14 cellular contexts compared by ENCODE assay signal in the genomic region with DNA sequence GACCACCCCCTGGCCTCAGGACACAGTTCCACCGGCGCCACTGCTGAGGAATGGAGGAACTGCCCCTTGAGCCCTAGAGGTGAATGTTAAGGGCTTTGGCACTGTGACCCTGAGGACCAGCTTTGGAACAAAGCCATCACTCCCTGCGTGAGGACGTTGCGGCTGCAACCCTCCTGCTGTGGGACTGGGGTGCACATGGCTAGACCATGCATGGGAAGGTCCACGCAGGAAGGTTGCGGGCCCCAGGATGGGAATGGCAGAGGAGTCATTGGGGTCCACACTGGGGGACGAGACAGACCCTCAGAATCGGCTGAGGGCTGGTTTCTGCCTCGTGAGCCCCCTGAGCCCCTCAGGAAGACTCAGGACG. TPM values are rescaled to one million over a fixed set of nuclear protein-coding genes. Genes with fewer than 3 reads are reported as not detected.
DNase-seq lines count a peak whose midpoint lies in the region; ATAC-seq and TF ChIP-seq lines count a peak whose summit lies in the region.
"Had no signal": no experiment of that assay in that cellular context is flagged by ENCODE, and none has a peak within 500 bp of the region (broad histone marks: within the 10 kb centered on the region; RNA-seq: fewer than 3 reads in every experiment).

No MANE protein-coding gene starts in this region.

- H3K4me3 ChIP-seq in left ventricle myocardium inferior = no peak overlapping the region

- H3K4me3 Mint-ChIP-seq in T-helper 17 cell (peak overlapping the region; percentile 41), neural crest cell (peak overlapping the region; percentile 76)

- ATAC-seq in Right ventricle myocardium superior (ENCODE audit: poor library complexity) = no peak
- ATAC-seq in T-helper 17 cell = no peak
- ATAC-seq in HG02610 (IDR thresholded peaks at IDR 0.05; ENCODE audit: unreplicated experiment) = no peak

- H3K4me1 Mint-ChIP-seq in T-helper 17 cell (peaks cover 14% of the 10 kb centered on the region), neural crest cell (peaks cover 5% of the 10 kb centered on the region)

- H3K4me1 ChIP-seq in left ventricle myocardium inferior = peaks cover 68% of the 10 kb centered on the region

- H3K27me3 ChIP-seq in left ventricle myocardium inferior (ENCODE audit: low read depth) = no peaks in the 10 kb centered on the region
- H3K27me3 ChIP-seq: BE2C had no signal

- no peak for TF ChIP-seq CTCF in left ventricle myocardium inferior (IDR thresholded peaks at IDR 0.05; ENCODE audit: borderline replicate concordance)
- TF ChIP-seq CTCF in neural crest cell (conservative IDR thresholded peaks at IDR 0.05) = no peak

- H3K36me3 ChIP-seq in left ventricle myocardium inferior = peaks cover 2% of the 10 kb centered on the region

- no peak for DNase-seq in left ventricle myocardium inferior
- no peak for DNase-seq in Right ventricle myocardium superior
- DNase-seq in T-helper 17 cell = no peak
- DNase-seq in neural crest cell (ENCODE audit: low read depth, low spot score) = no peak
- no peak for DNase-seq in mesenteric fat pad (ENCODE audit: low spot score)
- DNase-seq in stimulated activated CD4-positive, alpha-beta T cell treated with anti-CD3 and anti-CD28 coated beads, Interleukin-2, amount 100 ng/mL, for 24 hours = no peak
- DNase-seq: BE2C, DMS153, MV-4-11, NCI-H1417 treated with DMSO at 0.1 percent for 48 hours, NCI-H2081, NCI-H226 had no signal

- no peaks in the 10 kb centered on the region for H3K9me3 ChIP-seq in left ventricle myocardium inferior (replicated peaks)
- H3K9me3 ChIP-seq in T-helper 17 cell (ENCODE audit: control insufficient read depth, low read length, poor library complexity, severe bottlenecking) = no peaks in the 10 kb centered on the region
- H3K9me3 ChIP-seq: BE2C had no signal

- no peaks in the 10 kb centered on the region for H3K9me3 Mint-ChIP-seq in neural crest cell

- no peak overlapping the region for H3K27ac Mint-ChIP-seq in T-helper 17 cell
- H3K27ac Mint-ChIP-seq in neural crest cell (ENCODE audit: unreplicated experiment) = no peak overlapping the region

- H3K27me3 Mint-ChIP-seq in T-helper 17 cell (no peaks in the 10 kb centered on the region), neural crest cell (ENCODE audit: low read depth) (peaks cover 34% of the 10 kb centered on the region)

- peak overlapping the region; percentile 79 for H3K27ac ChIP-seq in left ventricle myocardium inferior (replicated peaks)
- H3K27ac ChIP-seq: RWPE1 had no signal

- H3K36me3 Mint-ChIP-seq in T-helper 17 cell (ENCODE audit: low read depth) (no peaks in the 10 kb centered on the region), neural crest cell (ENCODE audit: low read depth) (no peaks in the 10 kb centered on the region)

- intact Hi-C loops in left ventricle myocardium inferior (cut with micrococcal nuclease) = loop anchor here (10.0 kb wide), 1 partner anchor 64 kb away; no protein-coding TSS in a partner anchor
- intact Hi-C loops in Right ventricle myocardium superior (cut with DNase I) = loop anchor here (5.0 kb wide), 1 partner anchor 81 kb away; no protein-coding TSS in a partner anchor

RNA-seq across cellular contexts. Expression of a gene that starts 6.4 kb away (rescaled TPM):
- 3.6 TPM for total RNA-seq in left ventricle myocardium inferior
- 4.1 TPM for total RNA-seq in Right ventricle myocardium superior
- 10 to 100 TPM; 20.4 to 22.0 TPM for total RNA-seq in T-helper 17 cell
- total RNA-seq in neural crest cell = 2.1 and 2.8 TPM in 2 replicates
- 2.6 TPM for total RNA-seq in mesenteric fat pad
